ENCODE assay signal across 12 cellular contexts in genomic region chr12:29155079-29155478, GRCh38. TPM values are rescaled to one million over a fixed set of nuclear protein-coding genes. Genes with fewer than 3 reads are reported as not detected.
A peak's percentile ranks its signal among the peaks of the same experiment; 100 is the strongest.
DNase-seq lines count a peak whose midpoint lies in the region; ATAC-seq and TF ChIP-seq lines count a peak whose summit lies in the region.
"Had no signal": no experiment of that assay in that cellular context is flagged by ENCODE, and none has a peak within 500 bp of the region (broad histone marks: within the 10 kb centered on the region; RNA-seq: fewer than 3 reads in every experiment).

No MANE protein-coding gene starts in this region.

- peaks cover 2% of the 10 kb centered on the region for H3K36me3 Mint-ChIP-seq in activated T-helper 1 cell treated with anti-CD3 and anti-CD28 coated beads, Interleukin-12 subunit alpha, Interleukin-12 subunit beta, Interleukin-2, Interleukin-4 antibody, amounts not matched to agents 30 ng/mL and 10 ng/mL and 1 ng/mL, durations not matched to agents 14 hours and 24 hours and 36 hours (ENCODE audit: low read depth)

- in situ Hi-C loops in gastrocnemius medialis (cut with MboI; ENCODE audit: low sequenced_read_pairs in 4 of 4), result no loop called here

- H3K4me3 ChIP-seq in choroid plexus epithelial cell (ENCODE audit: low read depth, low read length) (no peak overlapping the region), gastrocnemius medialis (no peak overlapping the region), testis (no peak overlapping the region)

- no peak overlapping the region for H3K27ac Mint-ChIP-seq in activated T-helper 1 cell treated with anti-CD3 and anti-CD28 coated beads, Interleukin-12 subunit alpha, Interleukin-12 subunit beta, Interleukin-2, Interleukin-4 antibody, amounts not matched to agents 30 ng/mL and 10 ng/mL and 1 ng/mL, durations not matched to agents 14 hours and 24 hours and 36 hours
- H3K27ac Mint-ChIP-seq: progenitor cell of endocrine pancreas had no signal

- no peaks in the 10 kb centered on the region for H3K36me3 ChIP-seq in gastrocnemius medialis
- no peaks in the 10 kb centered on the region for H3K36me3 ChIP-seq in testis (ENCODE audit: low read depth, missing control alignments)

- peaks cover 6% of the 10 kb centered on the region for H3K4me1 Mint-ChIP-seq in activated T-helper 1 cell treated with anti-CD3 and anti-CD28 coated beads, Interleukin-12 subunit alpha, Interleukin-12 subunit beta, Interleukin-2, Interleukin-4 antibody, amounts not matched to agents 30 ng/mL and 10 ng/mL and 1 ng/mL, durations not matched to agents 14 hours and 24 hours and 36 hours (ENCODE audit: low read depth)

- TF ChIP-seq POLR2A in gastrocnemius medialis (IDR thresholded peaks at IDR 0.05) (no peak), testis (IDR thresholded peaks at IDR 0.05) (no peak)

- no peaks in the 10 kb centered on the region for H3K27me3 ChIP-seq in gastrocnemius medialis
- H3K27me3 ChIP-seq in testis, result no peaks in the 10 kb centered on the region

- H3K4me1 ChIP-seq in gastrocnemius medialis, result no peaks in the 10 kb centered on the region
- H3K4me1 ChIP-seq in testis, result no peaks in the 10 kb centered on the region

- WGBS in testis, 2 donors, result 58 to 71% methylated on average over 1 of the region's 1 CpG

- H3K9me3 ChIP-seq in gastrocnemius medialis (no peaks in the 10 kb centered on the region), testis (no peaks in the 10 kb centered on the region)

- intact Hi-C loops in gastrocnemius medialis (cut with DNase I; ENCODE audit: low total_unique reads), result no loop called here
- intact Hi-C loops in testis (cut with DNase I; ENCODE audit: low total_unique reads), result no loop called here
- intact Hi-C loops in activated T-helper 1 cell treated with anti-CD3 and anti-CD28 coated beads, Interleukin-12 subunit alpha, Interleukin-12 subunit beta, Interleukin-2, Interleukin-4 antibody, amounts not matched to agents 30 ng/mL and 10 ng/mL and 1 ng/mL, durations not matched to agents 14 hours and 24 hours and 36 hours (cut with micrococcal nuclease), result loop anchor here (5.0 kb wide), 1 partner anchor 83 kb away; no protein-coding TSS in a partner anchor

- peaks cover 7% of the 10 kb centered on the region for H3K27me3 Mint-ChIP-seq in activated T-helper 1 cell treated with anti-CD3 and anti-CD28 coated beads, Interleukin-12 subunit alpha, Interleukin-12 subunit beta, Interleukin-2, Interleukin-4 antibody, amounts not matched to agents 30 ng/mL and 10 ng/mL and 1 ng/mL, durations not matched to agents 14 hours and 24 hours and 36 hours (ENCODE audit: insufficient read depth)

- peaks cover 6% of the 10 kb centered on the region for H3K9me3 Mint-ChIP-seq in activated T-helper 1 cell treated with anti-CD3 and anti-CD28 coated beads, Interleukin-12 subunit alpha, Interleukin-12 subunit beta, Interleukin-2, Interleukin-4 antibody, amounts not matched to agents 30 ng/mL and 10 ng/mL and 1 ng/mL, durations not matched to agents 14 hours and 24 hours and 36 hours

- peak; percentile 52 for DNase-seq in choroid plexus epithelial cell (ENCODE audit: low read depth)
- DNase-seq in NCI-H1092 treated with DMSO at 0.1 percent for 48 hours (lab: John Stamatoyannopoulos, UW), result no peak
- no peak for DNase-seq in gastrocnemius medialis
- no peak for DNase-seq in testis
- no peak for DNase-seq in activated T-helper 1 cell treated with anti-CD3 and anti-CD28 coated beads, Interleukin-12 subunit alpha, Interleukin-12 subunit beta, Interleukin-2, Interleukin-4 antibody, amounts not matched to agents 30 ng/mL and 10 ng/mL and 1 ng/mL, durations not matched to agents 14 hours and 24 hours and 36 hours (ENCODE audit: low spot score)
- DNase-seq: activated CD4-positive, alpha-beta T cell treated with anti-CD3 and anti-CD28 coated beads, Interleukin-2, amount 50 U/mL, for 1 hour had no signal

- no peak for TF ChIP-seq CTCF in choroid plexus epithelial cell (conservative IDR thresholded peaks at IDR 0.05; ENCODE audit: low read depth, low read length)
- no peak for TF ChIP-seq CTCF in gastrocnemius medialis (IDR thresholded peaks at IDR 0.05 in 4 of 5, conservative IDR thresholded peaks at IDR 0.05 in 1 of 5)
- no peak for TF ChIP-seq CTCF in testis (IDR thresholded peaks at IDR 0.05)

- ATAC-seq in GM18511 (IDR thresholded peaks at IDR 0.05; ENCODE audit: unreplicated experiment), result peak; percentile 60
- peak; percentile 41 for ATAC-seq in GM21526 (IDR thresholded peaks at IDR 0.05; ENCODE audit: low FRiP score, unreplicated experiment)
- ATAC-seq in HG03442 (IDR thresholded peaks at IDR 0.05; ENCODE audit: unreplicated experiment), result peak; percentile 40
- no peak for ATAC-seq in gastrocnemius medialis
- ATAC-seq: left lobe of liver, Panc1 had no signal

- no peak overlapping the region for H3K4me3 Mint-ChIP-seq in activated T-helper 1 cell treated with anti-CD3 and anti-CD28 coated beads, Interleukin-12 subunit alpha, Interleukin-12 subunit beta, Interleukin-2, Interleukin-4 antibody, amounts not matched to agents 30 ng/mL and 10 ng/mL and 1 ng/mL, durations not matched to agents 14 hours and 24 hours and 36 hours

- H3K27ac ChIP-seq in gastrocnemius medialis (no peak overlapping the region), testis (no peak overlapping the region)

RNA-seq across cellular contexts. Expression of gene FAR2, which starts 6.0 kb away (rescaled TPM):
- total RNA-seq in gastrocnemius medialis (1 to 10 TPM in 3 of 4 donors, under 1 TPM in 1; 0.62 to 4.1 (median 2.6) TPM), testis (1 to 10 TPM; 5.1 to 5.8 TPM)
- 25.2 TPM for polyA plus RNA-seq in testis (ENCODE audit: insufficient read depth, low read depth, low replicate concordance)
- total RNA-seq in activated T-helper 1 cell treated with anti-CD3 and anti-CD28 coated beads, Interleukin-12 subunit alpha, Interleukin-12 subunit beta, Interleukin-2, Interleukin-4 antibody, amounts not matched to agents 30 ng/mL and 10 ng/mL and 1 ng/mL, durations not matched to agents 14 hours and 24 hours and 36 hours, result 5.2 and 5.4 TPM in 2 replicates

Comparison
In these comparisons a context has a peak if more than half of its experiments do, and no peak if none do; other contexts are left out.
1. ATAC-seq: peak in GM18511 (single experiment), GM21526 (single experiment) and HG03442 (single experiment); none in gastrocnemius medialis (0 of 2).